In genomic region chr10:72319416-72320254, GRCh38 we compare ENCODE assay signal across 8 cellular contexts. TPM values are rescaled to one million over a fixed set of nuclear protein-coding genes. Genes with fewer than 3 reads are reported as not detected.
DNase-seq lines count a peak whose midpoint lies in the region; ATAC-seq and TF ChIP-seq lines count a peak whose summit lies in the region.

No MANE protein-coding gene starts in this region.

- H3K9me2 ChIP-seq in Karpas-422 (replicated peaks; ENCODE audit: insufficient read depth, low read length) = no peaks in the 10 kb centered on the region

- ATAC-seq in GM21786 (IDR thresholded peaks at IDR 0.05; ENCODE audit: unreplicated experiment) (peak; percentile 43), upper lobe of left lung (ENCODE audit: low FRiP score in 2 of 2) (peak; percentile 88 to 91)

- H3K9me3 Mint-ChIP-seq in progenitor cell of endocrine pancreas (ENCODE audit: low read depth) = no peaks in the 10 kb centered on the region

- intact Hi-C loops in cardiac septum (cut with DNase I) = loop anchor here (2.0 to 5.0 kb wide), 2 partner anchors 47 to 71 kb away; partner anchors contain the start of gene DDIT4

- no peak for TF ChIP-seq CTCF in progenitor cell of endocrine pancreas (IDR thresholded peaks at IDR 0.05; ENCODE audit: unreplicated experiment)
- peak in 3 of 6 experiments; percentile 10 to 22 (median 13) for TF ChIP-seq CTCF in upper lobe of left lung (IDR thresholded peaks at IDR 0.05)

- peak overlapping the region; percentile 100 for H3K27ac ChIP-seq in Karpas-422 (ENCODE audit: low read length)
- H3K27ac ChIP-seq in upper lobe of left lung = peak overlapping the region; percentile 90 to 99 (median 96)

- peak overlapping the region; percentile 14; the same call in 1 of the 2 replicates for H2AFZ ChIP-seq in Karpas-422 (ENCODE audit: low read length)

- H3K4me1 ChIP-seq in Karpas-422 (ENCODE audit: low read length) = peaks cover 68% of the 10 kb centered on the region
- peaks cover 81 to 99% (median 86%) of the 10 kb centered on the region in 4 donors for H3K4me1 ChIP-seq in upper lobe of left lung

- TF ChIP-seq EP300 in upper lobe of left lung (IDR thresholded peaks at IDR 0.05) = peak in 2 of 4 donors; percentile 78 to 79

- peak overlapping the region; percentile 29 for H3K27ac Mint-ChIP-seq in progenitor cell of endocrine pancreas

- H3K79me2 ChIP-seq in Karpas-422 (ENCODE audit: low read length) = no peaks in the 10 kb centered on the region

- no peaks in the 10 kb centered on the region for H4K20me1 ChIP-seq in Karpas-422 (ENCODE audit: insufficient read depth, low read depth, low read length)

- TF ChIP-seq POLR2A in upper lobe of left lung (IDR thresholded peaks at IDR 0.05) = peak in 1 of 4 donors; percentile 83

- H3K9ac ChIP-seq in Karpas-422 (ENCODE audit: low read length) = peak overlapping the region; percentile 87

- H3K36me3 ChIP-seq in Karpas-422 (ENCODE audit: insufficient read depth, low read length) (no peaks in the 10 kb centered on the region), upper lobe of left lung (no peaks in the 10 kb centered on the region)

- H3K4me1 Mint-ChIP-seq in progenitor cell of endocrine pancreas (ENCODE audit: low read depth) = peaks cover 12% of the 10 kb centered on the region

- H3K4me2 ChIP-seq in Karpas-422 (ENCODE audit: low read depth, low read length, poor library complexity, severe bottlenecking) = peak overlapping the region; percentile 89

- DNase-seq in ELF-1 (ENCODE audit: low read depth, low spot score) (peak; percentile 75), Karpas-422 (peak; percentile 97), SKM-1 treated with dmso at 0.1 percent for 144 hours (lab: John Stamatoyannopoulos, UW; ENCODE audit: unreplicated experiment) (peak; percentile 84), cardiac septum (ENCODE audit: low spot score) (peak; percentile 97), progenitor cell of endocrine pancreas (ENCODE audit: low spot score, unreplicated experiment) (peak; percentile 35), upper lobe of left lung (peak; percentile 96 to 100)
- peak; percentile 76 for DNase-seq in activated naive CD8-positive, alpha-beta T cell treated with anti-CD3 and anti-CD28 coated beads, Interleukin-2, amount 50 U/mL, for 16 hours (ENCODE audit: low read depth, low spot score)

- peak overlapping the region; percentile 70 for H3K4me3 ChIP-seq in Karpas-422 (ENCODE audit: low read length)
- peak overlapping the region in 3 of 4 donors; percentile 34 to 53 (median 47) for H3K4me3 ChIP-seq in upper lobe of left lung

- H3K4me3 Mint-ChIP-seq in progenitor cell of endocrine pancreas (ENCODE audit: low read depth) = no peak overlapping the region

- peaks cover 10% of the 10 kb centered on the region for H3K27me3 Mint-ChIP-seq in progenitor cell of endocrine pancreas

- no peaks in the 10 kb centered on the region for H3K36me3 Mint-ChIP-seq in progenitor cell of endocrine pancreas (ENCODE audit: insufficient read depth)

- H3K9me3 ChIP-seq in Karpas-422 (ENCODE audit: low read length) (no peaks in the 10 kb centered on the region), upper lobe of left lung (no peaks in the 10 kb centered on the region)

- H3K27me3 ChIP-seq in Karpas-422 (ENCODE audit: low read length) (no peaks in the 10 kb centered on the region), upper lobe of left lung (no peaks in the 10 kb centered on the region)

- 0 to 3% methylated on average over 8 to 53 of the region's 60 CpGs for WGBS in upper lobe of left lung, 2 donors

RNA-seq across cellular contexts. Expression of gene DNAJB12, which starts 35.1 kb away (rescaled TPM):
- total RNA-seq in Karpas-422 (2014; rRNA removed; shearing (Covaris generic); ENCODE audit: low replicate concordance) = 36.1 and 37.4 TPM in 2 replicates
- 28.9 TPM for total RNA-seq in cardiac septum
- total RNA-seq in progenitor cell of endocrine pancreas = 33.2 and 34.7 TPM in 2 replicates
- 10 to 100 TPM; 24.4 to 81.7 (median 49.2) TPM for total RNA-seq in upper lobe of left lung

RNA-seq across cellular contexts. Expression of gene DDIT4, which starts 45.9 kb away (rescaled TPM):
- 331 and 583 TPM in 2 replicates for total RNA-seq in Karpas-422 (2014; rRNA removed; shearing (Covaris generic); ENCODE audit: low replicate concordance)
- 22.6 TPM for total RNA-seq in cardiac septum
- total RNA-seq in progenitor cell of endocrine pancreas = 36.9 and 49.7 TPM in 2 replicates
- 100 to 1,000 TPM in 5 of 6 donors, 10 to 100 TPM in 1; 81.0 to 218 (median 151) TPM for total RNA-seq in upper lobe of left lung

Comparison
In these comparisons a context has a peak if more than half of its experiments do, and no peak if none do; other contexts are left out.
1. Peak in every context shown above with its lines: DNase-seq, ATAC-seq, H3K4me3 ChIP-seq and H3K27ac ChIP-seq.
2. DNase-seq: peak in every context shown above with its lines; median percentile 98 in upper lobe of left lung; 97 in Karpas-422; 97 in cardiac septum; 84 in SKM-1 treated with dmso at 0.1 percent for 144 hours; 76 in activated naive CD8-positive, alpha-beta T cell treated with anti-CD3 and anti-CD28 coated beads, Interleukin-2, amount 50 U/mL, for 16 hours; 75 in ELF-1; 35 in progenitor cell of endocrine pancreas.